In the genomic region with DNA sequence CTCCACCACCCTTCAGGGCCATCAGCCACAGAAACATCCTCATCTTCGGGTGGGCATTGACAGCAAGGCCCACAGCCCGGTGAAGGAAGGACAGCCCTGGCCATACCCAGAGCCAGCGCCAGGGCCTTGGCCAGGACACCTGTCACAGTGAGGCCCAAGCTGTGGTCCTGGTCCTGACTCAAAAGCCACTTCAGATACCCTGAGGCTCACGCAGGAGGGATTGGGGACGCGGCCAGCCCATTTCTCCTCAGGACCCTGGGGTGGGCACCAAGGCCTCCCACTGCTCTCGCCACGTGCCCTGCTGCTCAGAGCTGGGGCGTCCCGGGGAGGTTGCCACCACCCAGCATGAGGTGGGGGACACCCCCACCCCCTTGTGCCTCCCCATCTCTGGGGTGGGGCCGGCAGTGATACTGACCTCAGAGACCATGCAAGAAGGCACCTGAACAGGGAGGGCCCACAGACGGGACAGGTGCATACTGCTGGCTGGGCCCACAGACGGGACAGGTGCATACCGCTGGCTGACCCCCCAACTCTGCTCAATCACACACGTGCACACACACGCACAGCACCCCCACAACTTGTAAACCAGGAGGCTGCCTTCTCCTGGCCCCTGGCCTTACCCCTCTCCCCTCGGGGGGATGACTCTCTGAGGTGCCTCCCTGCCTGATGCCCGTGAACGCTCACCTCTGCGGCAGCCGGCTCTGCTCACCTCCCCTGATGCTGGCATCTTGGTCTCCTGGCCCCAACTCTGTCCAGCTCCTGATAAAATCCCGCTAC, we compare ENCODE assay signal across 11 cellular contexts. TPM values are rescaled to one million over a fixed set of nuclear protein-coding genes. Genes with fewer than 3 reads are reported as not detected.
DNase-seq lines count a peak whose midpoint lies in the region; ATAC-seq, FAIRE-seq and TF ChIP-seq lines count a peak whose summit lies in the region.
"Had no signal": no experiment of that assay in that cellular context is flagged by ENCODE, and none has a peak within 500 bp of the region (broad histone marks: within the 10 kb centered on the region; RNA-seq: fewer than 3 reads in every experiment).

No MANE protein-coding gene starts in this region.

- H3K9me3 ChIP-seq in astrocyte (ENCODE audit: insufficient read depth, low read depth, low read length) (no peaks in the 10 kb centered on the region), mucosa of rectum (ENCODE audit: control insufficient read depth in 2 of 2, low read length in 2 of 2) (no peaks in the 10 kb centered on the region), upper lobe of left lung (no peaks in the 10 kb centered on the region)
- H3K9me3 ChIP-seq: uterus had no signal

- H2AFZ ChIP-seq in astrocyte (ENCODE audit: low read depth, low read length): no peak overlapping the region

- TF ChIP-seq POLR2A in upper lobe of left lung (IDR thresholded peaks at IDR 0.05): no peak

- TF ChIP-seq EP300 in upper lobe of left lung (IDR thresholded peaks at IDR 0.05): no peak

- H3K36me3 ChIP-seq in astrocyte (ENCODE audit: insufficient read depth, low read length) (peaks cover 12% of the 10 kb centered on the region), mucosa of rectum (ENCODE audit: control insufficient read depth in 2 of 2, insufficient read depth in 2 of 2, low read length in 2 of 2) (peaks cover 0 to 6% of the 10 kb centered on the region in 2 donors), upper lobe of left lung (peaks cover 0 to 8% (median 0%) of the 10 kb centered on the region in 4 donors)
- H3K36me3 ChIP-seq: uterus had no signal

- H3K36me3 Mint-ChIP-seq in activated naive CD4-positive, alpha-beta T cell treated with anti-CD3 and anti-CD28 coated beads, Interleukin-2, amount 50 U/mL, for 24 hours: peaks cover 12% of the 10 kb centered on the region
- peaks cover 14% of the 10 kb centered on the region for H3K36me3 Mint-ChIP-seq in astrocyte (ENCODE audit: low read depth, unreplicated experiment)

- peak overlapping the region; percentile 59 for H3K27ac Mint-ChIP-seq in activated naive CD4-positive, alpha-beta T cell treated with anti-CD3 and anti-CD28 coated beads, Interleukin-2, amount 50 U/mL, for 24 hours
- peak overlapping the region; percentile 53 for H3K27ac Mint-ChIP-seq in astrocyte (ENCODE audit: unreplicated experiment)

- no peak for FAIRE-seq in astrocyte (lab: Jason Lieb, UNC)

- peaks cover 97% of the 10 kb centered on the region for H3K79me2 ChIP-seq in astrocyte (ENCODE audit: insufficient read depth, low read length)

- H3K9ac ChIP-seq in astrocyte (ENCODE audit: low read length): peak overlapping the region; percentile 60
- no peak overlapping the region for H3K9ac ChIP-seq in mucosa of rectum (ENCODE audit: low read depth in 1 of 2, low read length in 2 of 2)

- no peaks in the 10 kb centered on the region for H3K27me3 ChIP-seq in astrocyte (ENCODE audit: insufficient read depth, low read length)
- no peaks in the 10 kb centered on the region for H3K27me3 ChIP-seq in mucosa of rectum (ENCODE audit: control insufficient read depth in 2 of 2, insufficient read depth in 2 of 2, low read length in 2 of 2)
- H3K27me3 ChIP-seq in upper lobe of left lung: no peaks in the 10 kb centered on the region
- H3K27me3 ChIP-seq: uterus had no signal

- H3K4me3 Mint-ChIP-seq in activated naive CD4-positive, alpha-beta T cell treated with anti-CD3 and anti-CD28 coated beads, Interleukin-2, amount 50 U/mL, for 24 hours: peak overlapping the region; percentile 62
- H3K4me3 Mint-ChIP-seq in astrocyte (ENCODE audit: unreplicated experiment): peak overlapping the region; percentile 40

- H3K9me3 Mint-ChIP-seq in activated naive CD4-positive, alpha-beta T cell treated with anti-CD3 and anti-CD28 coated beads, Interleukin-2, amount 50 U/mL, for 24 hours: no peaks in the 10 kb centered on the region
- no peaks in the 10 kb centered on the region for H3K9me3 Mint-ChIP-seq in astrocyte (ENCODE audit: unreplicated experiment)

- 80 to 91% methylated on average over 11 to 16 of the region's 22 CpGs for WGBS in upper lobe of left lung, 2 donors

- peaks cover 54% of the 10 kb centered on the region for H3K4me1 ChIP-seq in astrocyte (ENCODE audit: insufficient read depth, low read length)
- H3K4me1 ChIP-seq in mucosa of rectum (ENCODE audit: control insufficient read depth in 2 of 2, insufficient read depth in 2 of 2, low read length in 2 of 2): peaks cover 21 to 22% of the 10 kb centered on the region in 2 donors
- peaks cover 22 to 46% (median 36%) of the 10 kb centered on the region in 4 donors for H3K4me1 ChIP-seq in upper lobe of left lung
- H3K4me1 ChIP-seq: uterus had no signal

- no peak for DNase-seq in activated naive CD4-positive, alpha-beta T cell (lab: John Stamatoyannopoulos, UW)
- no peak for DNase-seq in astrocyte (ENCODE audit: low read depth)
- peak in 1 of 2 donors; percentile 49 for DNase-seq in upper lobe of left lung
- no peak for DNase-seq in NCI-H524 treated with DMSO at 0.1 percent for 48 hours (lab: John Stamatoyannopoulos, UW)
- DNase-seq in AML-193 (lab: John Stamatoyannopoulos, UW): no peak
- DNase-seq: activated CD4-positive, CD25-positive, alpha-beta regulatory T cell treated with anti-CD3 and anti-CD28 coated beads, Interleukin-2, amount 50 U/mL, for 72 hours; NCI-H446 treated with DMSO at 0.1 percent for 48 hours; uterus had no signal

- ATAC-seq in upper lobe of left lung (ENCODE audit: low FRiP score in 2 of 2) (no peak), HG02588 (IDR thresholded peaks at IDR 0.05; ENCODE audit: unreplicated experiment) (no peak)

- peaks cover 39% of the 10 kb centered on the region for H3K4me1 Mint-ChIP-seq in activated naive CD4-positive, alpha-beta T cell treated with anti-CD3 and anti-CD28 coated beads, Interleukin-2, amount 50 U/mL, for 24 hours
- H3K4me1 Mint-ChIP-seq in astrocyte (ENCODE audit: low read depth, unreplicated experiment): peaks cover 55% of the 10 kb centered on the region

- H3K27ac ChIP-seq in astrocyte (ENCODE audit: low read depth, low read length) (no peak overlapping the region), mucosa of rectum (ENCODE audit: low read depth in 2 of 2, low read length in 2 of 2) (peak overlapping the region; percentile 71 to 83), upper lobe of left lung (peak overlapping the region; percentile 78 to 91 (median 82))

- H3K4me3 ChIP-seq in astrocyte (ENCODE audit: insufficient read depth, low read depth, low read length): no peak overlapping the region
- no peak overlapping the region for H3K4me3 ChIP-seq in mucosa of rectum (ENCODE audit: low read length in 2 of 2)
- H3K4me3 ChIP-seq in upper lobe of left lung: no peak overlapping the region
- H3K4me3 ChIP-seq: uterus had no signal

- peaks cover 92% of the 10 kb centered on the region for H4K20me1 ChIP-seq in astrocyte (ENCODE audit: insufficient read depth, low read length)

- H3K27me3 Mint-ChIP-seq in activated naive CD4-positive, alpha-beta T cell treated with anti-CD3 and anti-CD28 coated beads, Interleukin-2, amount 50 U/mL, for 24 hours: no peaks in the 10 kb centered on the region
- no peaks in the 10 kb centered on the region for H3K27me3 Mint-ChIP-seq in astrocyte (ENCODE audit: low read depth, unreplicated experiment)

- peak overlapping the region; percentile 23 for H3K4me2 ChIP-seq in astrocyte (ENCODE audit: low read length)

- TF ChIP-seq CTCF in astrocyte (IDR thresholded peaks at IDR 0.05; ENCODE audit: insufficient read depth, low read depth, low read length) (no peak), upper lobe of left lung (IDR thresholded peaks at IDR 0.05) (no peak)

RNA-seq across cellular contexts. Expression of a gene that starts 14.2 kb away (rescaled TPM):
- total RNA-seq in astrocyte (815 and 816 TPM in 2 replicates), upper lobe of left lung (10 to 100 TPM in 2 of 6 donors, 1 to 10 TPM in 4; 4.7 to 20.4 (median 8.5) TPM)

Comparison
In these comparisons a context has a peak if more than half of its experiments do, and no peak if none do; other contexts are left out.
1. RNA of a gene that starts 14.2 kb away (total RNA-seq): 815 to 816 TPM in astrocyte; 4.7 to 20.4 TPM in upper lobe of left lung; every median in the first group is over 10 times any median in the second.